Comparison of ENCODE assay signal across 8 cellular contexts in genomic region chr6:33082702-33083101, GRCh38.
DNase-seq lines count a peak whose midpoint lies in the region; ATAC-seq and TF ChIP-seq lines count a peak whose summit lies in the region.

No MANE protein-coding gene starts in this region.

- TF ChIP-seq CTCF in LNCAP (IDR thresholded peaks at IDR 0.05): peak; percentile 38; the same call in 1 of the 2 replicates

- ATAC-seq in HG02981 (IDR thresholded peaks at IDR 0.05; ENCODE audit: unreplicated experiment) (no peak), GM18498 (IDR thresholded peaks at IDR 0.05; ENCODE audit: unreplicated experiment) (no peak), GM21447 (IDR thresholded peaks at IDR 0.05; ENCODE audit: unreplicated experiment) (no peak)

- DNase-seq in EH (ENCODE audit: low read depth) (peak; percentile 17), astrocyte of the hippocampus (ENCODE audit: low read depth, low spot score) (peak; percentile 66), kidney tubule cell (ENCODE audit: low spot score) (peak; percentile 55), NCI-H2081 treated with DMSO at 0.1 percent for 48 hours (lab: John Stamatoyannopoulos, UW) (no peak)
